In the genomic region with DNA sequence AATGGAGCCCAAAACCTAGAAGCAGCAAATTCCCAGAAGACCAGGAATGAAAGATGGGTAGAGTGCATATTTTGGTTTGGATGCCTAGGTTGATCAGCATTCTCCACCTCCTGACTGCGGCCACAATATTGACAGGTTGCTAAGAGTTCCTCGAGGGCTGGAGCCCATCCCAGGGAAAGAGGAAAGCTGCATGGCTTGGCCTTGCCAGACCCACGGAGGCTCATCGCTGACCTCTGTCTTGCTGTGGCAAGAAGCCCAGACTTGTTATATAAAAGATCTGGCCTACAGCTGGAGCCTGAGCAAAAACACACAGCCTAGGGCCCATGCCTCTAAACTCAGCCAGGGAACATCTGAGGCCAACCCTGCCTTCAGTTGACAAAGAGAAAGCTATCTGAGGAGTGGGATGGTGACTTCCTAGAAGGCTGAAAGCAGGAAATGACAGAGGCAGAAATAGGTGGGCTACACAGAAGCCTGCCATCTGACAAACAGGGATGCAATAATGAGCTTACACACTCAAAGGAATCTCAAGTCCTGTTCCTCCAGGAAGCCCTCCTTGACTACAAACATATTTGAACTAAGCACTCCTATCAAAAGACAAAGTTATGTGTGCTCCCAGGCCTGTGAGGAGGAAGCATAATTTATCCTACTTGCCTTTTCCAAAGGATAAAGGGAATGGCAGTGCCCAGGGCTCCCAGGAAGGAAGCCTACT, we compare ENCODE assay signal across 9 cellular contexts. TPM values are rescaled to one million over a fixed set of nuclear protein-coding genes. Genes with fewer than 3 reads are reported as not detected.
DNase-seq lines count a peak whose midpoint lies in the region; ATAC-seq lines count a peak whose summit lies in the region.
"Had no signal": no experiment of that assay in that cellular context is flagged by ENCODE, and none has a peak within 500 bp of the region (broad histone marks: within the 10 kb centered on the region; RNA-seq: fewer than 3 reads in every experiment).

No MANE protein-coding gene starts in this region.

- intact Hi-C loops in head of caudate nucleus (cut with DNase I), result no loop called here

- H3K27me3 Mint-ChIP-seq in CD4-positive, CD25-positive, alpha-beta regulatory T cell, result no peaks in the 10 kb centered on the region
- no peaks in the 10 kb centered on the region for H3K27me3 Mint-ChIP-seq in activated naive CD8-positive, alpha-beta T cell treated with anti-CD3 and anti-CD28 coated beads, Interleukin-2, amount 50 U/mL, for 24 hours

- DNase-seq in CD4-positive, CD25-positive, alpha-beta regulatory T cell, result no peak
- no peak for DNase-seq in activated naive CD8-positive, alpha-beta T cell treated with anti-CD3 and anti-CD28 coated beads, Interleukin-2, amount 50 U/mL, for 24 hours
- DNase-seq in head of caudate nucleus (peak in 38 of 42 donors; percentile 9 to 79 (median 43)), pons (ENCODE audit: low spot score) (peak; percentile 77), SHP77 (lab: John Stamatoyannopoulos, UW) (no peak)
- no peak for DNase-seq in effector CD4-positive, alpha-beta T cell
- no peak for DNase-seq in stimulated activated naive CD4-positive, alpha-beta T cell treated with Interleukin-2 at 50 U/mL for 16 hours (lab: John Stamatoyannopoulos, UW)
- DNase-seq: NCI-H2227 treated with DMSO at 0.1 percent for 48 hours had no signal

- H3K9me3 ChIP-seq in CD4-positive, CD25-positive, alpha-beta regulatory T cell (ENCODE audit: control insufficient read depth in 2 of 2, low read length in 2 of 2), result no peaks in the 10 kb centered on the region

- peak overlapping the region in 2 of 4 donors; percentile 44 to 47 for H3K4me3 Mint-ChIP-seq in CD4-positive, CD25-positive, alpha-beta regulatory T cell
- no peak overlapping the region for H3K4me3 Mint-ChIP-seq in activated naive CD8-positive, alpha-beta T cell treated with anti-CD3 and anti-CD28 coated beads, Interleukin-2, amount 50 U/mL, for 24 hours

- H3K27ac Mint-ChIP-seq in CD4-positive, CD25-positive, alpha-beta regulatory T cell, result peak overlapping the region in 2 of 3 donors; percentile 85 to 95
- peak overlapping the region; percentile 40 for H3K27ac Mint-ChIP-seq in activated naive CD8-positive, alpha-beta T cell treated with anti-CD3 and anti-CD28 coated beads, Interleukin-2, amount 50 U/mL, for 24 hours

- peaks cover 27% of the 10 kb centered on the region for H3K4me1 ChIP-seq in CD4-positive, CD25-positive, alpha-beta regulatory T cell (ENCODE audit: control insufficient read depth, insufficient read depth, low read length, poor library complexity, severe bottlenecking)

- H3K36me3 ChIP-seq in CD4-positive, CD25-positive, alpha-beta regulatory T cell (ENCODE audit: control insufficient read depth, insufficient read depth, low read length), result peaks cover 72% of the 10 kb centered on the region

- no peaks in the 10 kb centered on the region for H3K9me3 Mint-ChIP-seq in CD4-positive, CD25-positive, alpha-beta regulatory T cell
- H3K9me3 Mint-ChIP-seq in activated naive CD8-positive, alpha-beta T cell treated with anti-CD3 and anti-CD28 coated beads, Interleukin-2, amount 50 U/mL, for 24 hours, result no peaks in the 10 kb centered on the region

- peaks cover 43% of the 10 kb centered on the region for H3K36me3 Mint-ChIP-seq in CD4-positive, CD25-positive, alpha-beta regulatory T cell
- peaks cover 22% of the 10 kb centered on the region for H3K36me3 Mint-ChIP-seq in activated naive CD8-positive, alpha-beta T cell treated with anti-CD3 and anti-CD28 coated beads, Interleukin-2, amount 50 U/mL, for 24 hours (ENCODE audit: low read depth)

- H3K27me3 ChIP-seq in CD4-positive, CD25-positive, alpha-beta regulatory T cell (ENCODE audit: control insufficient read depth, insufficient read depth, low read length), result no peaks in the 10 kb centered on the region

- ATAC-seq in CD4-positive, CD25-positive, alpha-beta regulatory T cell (ENCODE audit: low read depth in 2 of 2), result no peak
- ATAC-seq in activated naive CD8-positive, alpha-beta T cell treated with anti-CD3 and anti-CD28 coated beads, Interleukin-2, amount 50 U/mL, for 24 hours, result no peak
- ATAC-seq in GM21526 (IDR thresholded peaks at IDR 0.05; ENCODE audit: low FRiP score, unreplicated experiment), result no peak

- peaks cover 16 to 81% (median 42%) of the 10 kb centered on the region in 4 donors for H3K4me1 Mint-ChIP-seq in CD4-positive, CD25-positive, alpha-beta regulatory T cell
- H3K4me1 Mint-ChIP-seq in activated naive CD8-positive, alpha-beta T cell treated with anti-CD3 and anti-CD28 coated beads, Interleukin-2, amount 50 U/mL, for 24 hours, result peaks cover 55% of the 10 kb centered on the region

- H3K27ac ChIP-seq in CD4-positive, CD25-positive, alpha-beta regulatory T cell (ENCODE audit: insufficient read depth, low read length, poor library complexity, severe bottlenecking), result no peak overlapping the region

- no peak overlapping the region for H3K4me3 ChIP-seq in CD4-positive, CD25-positive, alpha-beta regulatory T cell (ENCODE audit: low read depth, low read length)

RNA-seq across cellular contexts. Expression of a gene that starts 22.5 kb away (rescaled TPM):
- total RNA-seq in CD4-positive, CD25-positive, alpha-beta regulatory T cell, result 51.8 TPM
- 10 to 100 TPM; 28.2 to 38.8 (median 34.1) TPM for polyA plus RNA-seq in CD4-positive, CD25-positive, alpha-beta regulatory T cell

RNA-seq across cellular contexts. Expression of a gene that starts 33.7 kb away (rescaled TPM):
- total RNA-seq in CD4-positive, CD25-positive, alpha-beta regulatory T cell, result 83.3 TPM
- polyA plus RNA-seq in CD4-positive, CD25-positive, alpha-beta regulatory T cell, result 10 to 100 TPM; 49.0 to 67.4 (median 64.7) TPM

RNA-seq across cellular contexts. Expression of a gene that starts 52.3 kb away (rescaled TPM):
- total RNA-seq in CD4-positive, CD25-positive, alpha-beta regulatory T cell, result 66.3 TPM
- polyA plus RNA-seq in CD4-positive, CD25-positive, alpha-beta regulatory T cell, result 100 to 1,000 TPM in 2 of 4 donors, 10 to 100 TPM in 2; 76.4 to 123 (median 106) TPM

RNA-seq across cellular contexts. Expression of a gene that starts 58.2 kb away (rescaled TPM):
- total RNA-seq in CD4-positive, CD25-positive, alpha-beta regulatory T cell, result 207 TPM
- polyA plus RNA-seq in CD4-positive, CD25-positive, alpha-beta regulatory T cell, result 10 to 100 TPM; 37.0 to 49.6 (median 46.9) TPM

Comparison
In these comparisons a context has a peak if more than half of its experiments do, and no peak if none do; other contexts are left out.
1. DNase-seq: peak in head of caudate nucleus (38 of 42) and pons (single experiment); none in CD4-positive, CD25-positive, alpha-beta regulatory T cell (0 of 3), activated naive CD8-positive, alpha-beta T cell treated with anti-CD3 and anti-CD28 coated beads, Interleukin-2, amount 50 U/mL, for 24 hours (single experiment), effector CD4-positive, alpha-beta T cell (single experiment), SHP77 (0 of 2) and stimulated activated naive CD4-positive, alpha-beta T cell treated with Interleukin-2 at 50 U/mL for 16 hours (single experiment).